In genomic region chr1:236067854-236068454, GRCh38 we compare ENCODE assay signal across 12 cellular contexts. TPM values are rescaled to one million over a fixed set of nuclear protein-coding genes. Genes with fewer than 3 reads are reported as not detected.
A peak's percentile ranks its signal among the peaks of the same experiment; 100 is the strongest.
DNase-seq lines count a peak whose midpoint lies in the region; ATAC-seq and TF ChIP-seq lines count a peak whose summit lies in the region.
"Had no signal": no experiment of that assay in that cellular context is flagged by ENCODE, and none has a peak within 500 bp of the region (broad histone marks: within the 10 kb centered on the region; RNA-seq: fewer than 3 reads in every experiment).

No MANE protein-coding gene starts in this region.

- TF ChIP-seq CTCF in dorsolateral prefrontal cortex (IDR thresholded peaks at IDR 0.05 in 54 of 56, conservative IDR thresholded peaks at IDR 0.05 in 2 of 56; ENCODE audit: low read depth in 1 of 56, partially characterized antibody in 56 of 56) (no peak), right lobe of liver (IDR thresholded peaks at IDR 0.05) (no peak)

- peaks cover 0 to 15% (median 5%) of the 10 kb centered on the region in 4 donors for H3K4me1 ChIP-seq in right lobe of liver

- H3K27me3 ChIP-seq in dorsolateral prefrontal cortex (peaks cover 0 to 37% (median 24%) of the 10 kb centered on the region in 45 donors), right lobe of liver (no peaks in the 10 kb centered on the region)

- TF ChIP-seq POLR2A in right lobe of liver (IDR thresholded peaks at IDR 0.05): peak; percentile 3

- no peaks in the 10 kb centered on the region for H3K36me3 ChIP-seq in right lobe of liver

- peak overlapping the region in 30 of 59 donors; percentile 1 to 91 (median 43) for H3K27ac ChIP-seq in dorsolateral prefrontal cortex
- peak overlapping the region; percentile 47 to 98 (median 97) for H3K27ac ChIP-seq in right lobe of liver
- H3K27ac ChIP-seq in temporal lobe (ENCODE audit: low read depth, low read length): peak overlapping the region; percentile 20

- H3K9me3 ChIP-seq in right lobe of liver: no peaks in the 10 kb centered on the region

- ATAC-seq in right lobe of liver (peak in 2 of 4 donors; percentile 6 to 10), GM18519 (IDR thresholded peaks at IDR 0.05; ENCODE audit: low FRiP score, unreplicated experiment) (no peak)

- H3K4me3 ChIP-seq in dorsolateral prefrontal cortex (peak overlapping the region in 8 of 59 donors; percentile 1 to 21 (median 12)), right lobe of liver (no peak overlapping the region)
- H3K4me3 ChIP-seq: lung had no signal

- 40% methylated on average over 12 of the region's 12 CpGs for WGBS in right lobe of liver (ENCODE audit: insufficient coverage, low coverage, low lambda C conversion rate, missing lambda C conversion rate)

- intact Hi-C loops in dorsolateral prefrontal cortex (cut with DNase I) (no loop called here), right lobe of liver (cut with DNase I) (no loop called here)

- DNase-seq in SHP77 treated with DMSO at 0.1 percent for 48 hours (lab: John Stamatoyannopoulos, UW) (peak; percentile 64), dorsolateral prefrontal cortex (no peak), right lobe of liver (no peak), COLO668 (lab: John Stamatoyannopoulos, UW; ENCODE audit: unreplicated experiment) (no peak), NCI-H2196 (lab: John Stamatoyannopoulos, UW; ENCODE audit: unreplicated experiment) (no peak), kidney glomerular epithelial cell (lab: John Stamatoyannopoulos, UW) (no peak)
- DNase-seq: foreskin melanocyte, NCI-H187, OCI-M1 had no signal

RNA-seq across cellular contexts. Expression of gene NID1, which starts 3.1 kb away (rescaled TPM):
- total RNA-seq in dorsolateral prefrontal cortex (10 to 100 TPM in 19 of 120 experiments, 1 to 10 TPM in 101; 2.7 to 23.3 (median 5.6) TPM), right lobe of liver (10 to 100 TPM; 45.7 to 67.1 (median 59.1) TPM), temporal lobe (24.3 TPM)

Comparison
In these comparisons a context has a peak if more than half of its experiments do, and no peak if none do; other contexts are left out.
1. H3K27ac ChIP-seq: peak in every context shown above with its lines; median percentile 97 in right lobe of liver; 43 in dorsolateral prefrontal cortex; 20 in temporal lobe.